ENCODE assay signal across 22 cellular contexts in genomic region chr12:71718611-71719010, GRCh38. TPM values are rescaled to one million over a fixed set of nuclear protein-coding genes. Genes with fewer than 3 reads are reported as not detected.
DNase-seq lines count a peak whose midpoint lies in the region; ATAC-seq, FAIRE-seq and TF ChIP-seq lines count a peak whose summit lies in the region.
"Had no signal": no experiment of that assay in that cellular context is flagged by ENCODE, and none has a peak within 500 bp of the region (broad histone marks: within the 10 kb centered on the region; RNA-seq: fewer than 3 reads in every experiment).

No MANE protein-coding gene starts in this region.

- TF ChIP-seq EP300 in K562 (IDR thresholded peaks at IDR 0.05; ENCODE audit: low read length): no peak

- ATAC-seq in K562 (no peak), memory B cell (ENCODE audit: low read depth) (no peak), GM19395 (IDR thresholded peaks at IDR 0.05; ENCODE audit: unreplicated experiment) (no peak), GM21381 (IDR thresholded peaks at IDR 0.05; ENCODE audit: unreplicated experiment) (no peak)
- ATAC-seq: CD8-positive, alpha-beta T cell; GM23338 had no signal

- H3K79me2 ChIP-seq in PC-9 (ENCODE audit: low read depth) (no peaks in the 10 kb centered on the region), K562 (ENCODE audit: control insufficient read depth, insufficient read depth, low read length) (no peaks in the 10 kb centered on the region)

- FAIRE-seq in K562 (lab: Jason Lieb, UNC) (no peak), RCC 7860 (lab: Jason Lieb, UNC) (no peak)
- FAIRE-seq: A204.1, G401.6, GM12892 had no signal

- in situ Hi-C loops in K562 (cut with MboI): no loop called here

- H3K36me3 ChIP-seq in HEK293 (ENCODE audit: control insufficient read depth in 2 of 2, insufficient read depth in 1 of 2, low read length in 2 of 2) (no peaks in the 10 kb centered on the region), PC-9 (ENCODE audit: low read depth) (no peaks in the 10 kb centered on the region), K562 (ENCODE audit: control insufficient read depth, insufficient read depth, low read length) (no peaks in the 10 kb centered on the region)
- H3K36me3 ChIP-seq: BLaER1, HAP-1 had no signal

- H2AFZ ChIP-seq in PC-9 (no peak overlapping the region), K562 (ENCODE audit: low read depth, low read length) (peak overlapping the region; percentile 11; the same call in 1 of the 2 replicates)
- H2AFZ ChIP-seq: GM23338 had no signal

- DNase-seq in PC-9: no peak
- no peak for DNase-seq in K562 (ENCODE audit: extremely low read depth in 1 of 4, low spot score in 3 of 4)
- no peak for DNase-seq in memory B cell (ENCODE audit: low spot score in 2 of 2)
- DNase-seq in RCC 7860 (ENCODE audit: low spot score): no peak
- DNase-seq in posterior vena cava (ENCODE audit: low spot score): no peak
- DNase-seq: Caco-2; CD4-positive, CD25-positive, alpha-beta regulatory T cell; CD8-positive, alpha-beta T cell; DMS153; DND-41 had no signal

- peaks cover 4% of the 10 kb centered on the region for H3K36me3 Mint-ChIP-seq in memory B cell
- H3K36me3 Mint-ChIP-seq: CD4-positive, CD25-positive, alpha-beta regulatory T cell; CD8-positive, alpha-beta T cell had no signal

- H3K4me1 ChIP-seq in HEK293 (ENCODE audit: control insufficient read depth, insufficient read depth, low read length) (no peaks in the 10 kb centered on the region), PC-9 (replicated peaks; ENCODE audit: insufficient read depth) (peaks cover 32% of the 10 kb centered on the region), K562 (replicated peaks in 1 of 2; ENCODE audit: control insufficient read depth in 2 of 2, insufficient read depth in 2 of 2, low read length in 2 of 2) (peaks cover 0 to 9% of the 10 kb centered on the region in 2 experiments; a peak in 2 of 5 replicates)
- H3K4me1 ChIP-seq: BLaER1, Caco-2, HAP-1 had no signal

- H3K27me3 Mint-ChIP-seq in memory B cell: no peaks in the 10 kb centered on the region
- H3K27me3 Mint-ChIP-seq: B cell had no signal

- intact Hi-C loops in PC-9 (cut with micrococcal nuclease; ENCODE audit: unreplicated experiment): loop anchor here (10.0 kb wide), 1 partner anchor 1156 kb away; no protein-coding TSS in a partner anchor
- intact Hi-C loops in K562 (cut with micrococcal nuclease): no loop called here
- intact Hi-C loops in posterior vena cava (cut with DNase I): no loop called here

- H3K4me3 Mint-ChIP-seq in memory B cell: no peak overlapping the region
- H3K4me3 Mint-ChIP-seq: B cell; CD4-positive, CD25-positive, alpha-beta regulatory T cell; CD8-positive, alpha-beta T cell; GM23338 had no signal

- H3K4me1 Mint-ChIP-seq in memory B cell: no peaks in the 10 kb centered on the region
- H3K4me1 Mint-ChIP-seq: B cell; CD4-positive, CD25-positive, alpha-beta regulatory T cell; GM23338 had no signal

- POLR2A ChIA-PET in HEK293 (lab: Yijun Ruan, JAX): interaction anchor here (0.6 kb wide), 1 partner anchor 66 kb away, joined by 4 read pairs; no protein-coding TSS in a partner anchor
- POLR2A ChIA-PET in PC-9 (lab: Charles Lee; ENCODE audit: unreplicated experiment): no interaction called here
- POLR2A ChIA-PET in K562 (lab: Yijun Ruan, JAX): interaction anchor here (1.1 kb wide), 1 partner anchor 11 kb away, joined by 3 read pairs; no protein-coding TSS in a partner anchor

- CTCF ChIA-PET in HEK293 (lab: Yijun Ruan, JAX) (interaction anchor here (1.5 to 1.7 kb wide), 2 partner anchors 28 to 32 kb away, joined by 4 to 5 read pairs; no protein-coding TSS in a partner anchor), PC-9 (lab: Charles Lee) (no interaction called here), K562 (lab: Yijun Ruan, JAX; ENCODE audit: low intra/inter-chr PET ratio) (no interaction called here)

- H3K9me1 ChIP-seq in K562 (ENCODE audit: control insufficient read depth, insufficient read depth, low read length): no peaks in the 10 kb centered on the region

- no peaks in the 10 kb centered on the region for H4K20me1 ChIP-seq in PC-9 (ENCODE audit: insufficient read depth)
- H4K20me1 ChIP-seq in K562 (replicated peaks; ENCODE audit: control insufficient read depth, insufficient read depth, low read length): no peaks in the 10 kb centered on the region
- H4K20me1 ChIP-seq: BLaER1 had no signal

- H3K4me2 ChIP-seq in PC-9 (no peak overlapping the region), K562 (ENCODE audit: insufficient read depth, low read length) (no peak overlapping the region)
- H3K4me2 ChIP-seq: BLaER1, GM23338 had no signal

- H3K9me3 Mint-ChIP-seq in memory B cell: peaks cover 6% of the 10 kb centered on the region

- H3K9ac ChIP-seq in K562 (ENCODE audit: insufficient read depth in 1 of 2, low read depth in 2 of 2, low read length in 2 of 2): no peak overlapping the region
- H3K9ac ChIP-seq: BLaER1 had no signal

- H3K9me3 ChIP-seq in HEK293 (ENCODE audit: control insufficient read depth, insufficient read depth, low read depth, low read length) (no peaks in the 10 kb centered on the region), PC-9 (ENCODE audit: insufficient read depth, low read depth) (no peaks in the 10 kb centered on the region), K562 (replicated peaks; ENCODE audit: control insufficient read depth, insufficient read depth, low read depth, low read length) (no peaks in the 10 kb centered on the region)
- H3K9me3 ChIP-seq: Caco-2, HAP-1 had no signal

- H3K27ac ChIP-seq in HEK293 (ENCODE audit: extremely low read depth, low read depth, low read length): no peak overlapping the region
- H3K27ac ChIP-seq in PC-9: peak overlapping the region; percentile 61; the same call in 1 of the 2 replicates
- no peak overlapping the region for H3K27ac ChIP-seq in K562 (ENCODE audit: extremely low read depth, low read depth, low read length)
- H3K27ac ChIP-seq: 22Rv1, BLaER1, C4-2B had no signal

- TF ChIP-seq CTCF in HEK293 (tag by site-specific recombination; IDR thresholded peaks at IDR 0.05) (no peak), PC-9 (conservative IDR thresholded peaks at IDR 0.05) (no peak), K562 (IDR thresholded peaks at IDR 0.05 in 2 of 3, conservative IDR thresholded peaks at IDR 0.05 in 1 of 3; ENCODE audit: insufficient read depth in 2 of 3, low read depth in 1 of 3, low read length in 3 of 3) (no peak)

- peaks cover 21% of the 10 kb centered on the region for H3F3A ChIP-seq in PC-9 (ENCODE audit: insufficient read depth, low read depth)

- no peak overlapping the region for H3K4me3 ChIP-seq in HEK293 (ENCODE audit: low read depth, low read length)
- no peak overlapping the region for H3K4me3 ChIP-seq in PC-9
- no peak overlapping the region for H3K4me3 ChIP-seq in K562
- H3K4me3 ChIP-seq: BLaER1, GM23338, HAP-1 had no signal

- TF ChIP-seq POLR2A in K562 (conservative IDR thresholded peaks at IDR 0.05): no peak

- H3K9me2 ChIP-seq in PC-9 (ENCODE audit: insufficient read depth): no peaks in the 10 kb centered on the region

- no TSS peak for BruUV-seq in PC-9 (replicated peaks; lab: Mats Ljungman, UMichigan)
- no TSS peak for BruUV-seq in K562 (replicated peaks; lab: Mats Ljungman, UMichigan)

- no peak for TF ChIP-seq RAD21 in K562 (CRISPR knock-in tag; conservative IDR thresholded peaks at IDR 0.05 in 1 of 2, IDR thresholded peaks at IDR 0.05 in 1 of 2)

- peak overlapping the region; percentile 23 for H3K27ac Mint-ChIP-seq in memory B cell
- H3K27ac Mint-ChIP-seq: B cell; CD4-positive, CD25-positive, alpha-beta regulatory T cell; CD8-positive, alpha-beta T cell; GM23338 had no signal

- no peaks in the 10 kb centered on the region for H3K27me3 ChIP-seq in PC-9 (ENCODE audit: insufficient read depth, low read depth)
- no peaks in the 10 kb centered on the region for H3K27me3 ChIP-seq in K562 (ENCODE audit: control insufficient read depth in 2 of 2, insufficient read depth in 2 of 2, low read length in 2 of 2)
- H3K27me3 ChIP-seq: BLaER1 had no signal

RNA-seq across cellular contexts. Expression of gene TMEM19, which starts 32.7 kb away (rescaled TPM):
- total RNA-seq in PC-9 (2021) (17.3 and 39.5 TPM in 2 replicates), K562 (2014; rRNA removed) (11.5 and 12.4 TPM in 2 replicates), K562 (2014; rRNA removed; fragmentation: Illumina TruSeq; extraction: Trizol) (17.2 and 20.6 TPM in 2 replicates), K562 (2015; rRNA removed; fragmentation: Illumina TruSeq; extraction: Trizol) (20.7 and 24.2 TPM in 2 replicates), K562 (2021) (14.1 and 15.7 TPM in 2 replicates), posterior vena cava (10 to 100 TPM; 12.9 to 14.1 TPM)
- total RNA-seq in K562 (2011; cell fraction: chromatin; rRNA removed; ENCODE audit: low replicate concordance): 14.9 and 22.9 TPM in 2 replicates
- 20.0 and 30.4 TPM in 2 replicates for total RNA-seq in K562 (2011; cell fraction: nucleolus; rRNA removed)
- 22.7 and 25.7 TPM in 2 replicates for total RNA-seq in K562 (2011; cell fraction: nucleoplasm; rRNA removed)
- polyA plus RNA-seq in K562 (2011; rRNA removed) (15.8 and 20.7 TPM in 2 replicates), K562 (2014; fragmentation: Illumina TruSeq; extraction: Trizol) (8.2 and 8.8 TPM in 2 replicates), K562 (2014; fragmentation: Nextera tagmentation; extraction: Ambion mirVana) (10 to 100 TPM; 17.8 to 18.4 TPM), K562 (2014; rRNA removed) (10.5 and 15.5 TPM in 2 replicates)
- polyA plus RNA-seq in K562 (2011; cell fraction: cytosol; rRNA removed): 6.9 and 18.4 TPM in 2 replicates
- polyA plus RNA-seq in K562 (2011; cell fraction: nucleus; rRNA removed): 4.9 and 11.2 TPM in 2 replicates
- 9.6 and 13.6 TPM in 2 replicates for polyA plus RNA-seq in K562 (2012)
- 41.7 and 52.2 TPM in 2 replicates for polyA minus RNA-seq in K562 (2011; rRNA and poly(A)+ RNA removed)
- 6.5 and 15.3 TPM in 2 replicates for polyA minus RNA-seq in K562 (2011; cell fraction: cytosol; rRNA and poly(A)+ RNA removed)
- polyA minus RNA-seq in K562 (2011; cell fraction: nucleus; rRNA and poly(A)+ RNA removed): 7.4 and 10.6 TPM in 2 replicates

RNA-seq across cellular contexts. Expression of gene RAB21, which starts 36.1 kb away (rescaled TPM):
- total RNA-seq in PC-9 (2021) (37.6 and 47.2 TPM in 2 replicates), K562 (2014; rRNA removed) (10.1 and 10.2 TPM in 2 replicates), K562 (2014; rRNA removed; fragmentation: Illumina TruSeq; extraction: Trizol) (45.6 and 53.7 TPM in 2 replicates), K562 (2015; rRNA removed; fragmentation: Illumina TruSeq; extraction: Trizol) (42.6 and 44.4 TPM in 2 replicates), K562 (2021) (34.7 and 40.2 TPM in 2 replicates), posterior vena cava (100 to 1,000 TPM in 1 of 2 donors, 10 to 100 TPM in 1; 90.8 to 103 TPM)
- total RNA-seq in K562 (2011; cell fraction: chromatin; rRNA removed; ENCODE audit: low replicate concordance): 3.7 and 24.2 TPM in 2 replicates
- total RNA-seq in K562 (2011; cell fraction: nucleolus; rRNA removed): 2.3 and 2.8 TPM in 2 replicates
- 4.5 and 9.6 TPM in 2 replicates for total RNA-seq in K562 (2011; cell fraction: nucleoplasm; rRNA removed)
- polyA plus RNA-seq in K562 (2011; rRNA removed) (8.2 and 13.5 TPM in 2 replicates), K562 (2014; fragmentation: Illumina TruSeq; extraction: Trizol) (30.5 and 35.8 TPM in 2 replicates), K562 (2014; fragmentation: Nextera tagmentation; extraction: Ambion mirVana) (1 to 10 TPM; 5.3 to 8.2 TPM), K562 (2014; rRNA removed) (16.3 and 19.6 TPM in 2 replicates)
- 0.79 and 1.6 TPM in 2 replicates for polyA plus RNA-seq in K562 (2011; cell fraction: cytosol; rRNA removed)
- 1.5 and 3.3 TPM in 2 replicates for polyA plus RNA-seq in K562 (2011; cell fraction: nucleus; rRNA removed)
- polyA plus RNA-seq in K562 (2012): 20.7 and 30.1 TPM in 2 replicates
- polyA minus RNA-seq in K562 (2011; rRNA and poly(A)+ RNA removed): 23.0 and 25.7 TPM in 2 replicates
- 6.7 and 9.8 TPM in 2 replicates for polyA minus RNA-seq in K562 (2011; cell fraction: cytosol; rRNA and poly(A)+ RNA removed)
- 3.2 and 5.6 TPM in 2 replicates for polyA minus RNA-seq in K562 (2011; cell fraction: nucleus; rRNA and poly(A)+ RNA removed)

RNA-seq across cellular contexts. Expression of gene THAP2, which starts 54.5 kb away (rescaled TPM):
- 4.0 and 7.0 TPM in 2 replicates for total RNA-seq in PC-9 (2021)
- total RNA-seq in K562 (2011; cell fraction: chromatin; rRNA removed; ENCODE audit: low replicate concordance): 8.2 and 11.8 TPM in 2 replicates
- 5.0 TPM in 2 replicates for total RNA-seq in K562 (2011; cell fraction: nucleolus; rRNA removed)
- 9.3 and 13.7 TPM in 2 replicates for total RNA-seq in K562 (2011; cell fraction: nucleoplasm; rRNA removed)
- 1.8 and 3.2 TPM in 2 replicates for total RNA-seq in K562 (2014; rRNA removed)
- 6.4 and 8.1 TPM in 2 replicates for total RNA-seq in K562 (2014; rRNA removed; fragmentation: Illumina TruSeq; extraction: Trizol)
- total RNA-seq in K562 (2015; rRNA removed; fragmentation: Illumina TruSeq; extraction: Trizol): 6.2 and 7.3 TPM in 2 replicates
- total RNA-seq in K562 (2021): 4.0 and 5.7 TPM in 2 replicates
- polyA plus RNA-seq in K562 (2011; rRNA removed): 7.3 and 8.0 TPM in 2 replicates
- polyA plus RNA-seq in K562 (2011; cell fraction: cytosol; rRNA removed): 0.83 and 2.1 TPM in 2 replicates
- 5.1 and 5.5 TPM in 2 replicates for polyA plus RNA-seq in K562 (2011; cell fraction: nucleus; rRNA removed)
- polyA plus RNA-seq in K562 (2012): 3.6 and 4.9 TPM in 2 replicates
- 6.0 and 6.8 TPM in 2 replicates for polyA plus RNA-seq in K562 (2014; fragmentation: Illumina TruSeq; extraction: Trizol)
- polyA plus RNA-seq in K562 (2014; fragmentation: Nextera tagmentation; extraction: Ambion mirVana): 10 to 100 TPM; 16.8 to 18.9 TPM
- polyA plus RNA-seq in K562 (2014; rRNA removed): 5.6 and 8.4 TPM in 2 replicates
- 3.1 and 5.8 TPM in 2 replicates for polyA minus RNA-seq in K562 (2011; rRNA and poly(A)+ RNA removed)
- 0.55 and 1.1 TPM in 2 replicates for polyA minus RNA-seq in K562 (2011; cell fraction: cytosol; rRNA and poly(A)+ RNA removed)
- polyA minus RNA-seq in K562 (2011; cell fraction: nucleus; rRNA and poly(A)+ RNA removed): 6.7 and 14.9 TPM in 2 replicates
- total RNA-seq in posterior vena cava: 1 to 10 TPM; 3.9 to 4.0 TPM

RNA-seq across cellular contexts. Expression of gene ZFC3H1, which starts 55.0 kb away (rescaled TPM):
- total RNA-seq in PC-9 (2021) (47.4 and 53.4 TPM in 2 replicates), K562 (2014; rRNA removed) (19.4 and 20.9 TPM in 2 replicates), K562 (2014; rRNA removed; fragmentation: Illumina TruSeq; extraction: Trizol) (21.5 and 21.7 TPM in 2 replicates), K562 (2015; rRNA removed; fragmentation: Illumina TruSeq; extraction: Trizol) (20.8 and 22.1 TPM in 2 replicates), K562 (2021) (30.4 and 35.8 TPM in 2 replicates), posterior vena cava (10 to 100 TPM; 47.2 to 47.9 TPM)
- total RNA-seq in K562 (2011; cell fraction: chromatin; rRNA removed; ENCODE audit: low replicate concordance): 104 and 486 TPM in 2 replicates
- 44.4 and 56.6 TPM in 2 replicates for total RNA-seq in K562 (2011; cell fraction: nucleolus; rRNA removed)
- total RNA-seq in K562 (2011; cell fraction: nucleoplasm; rRNA removed): 103 and 125 TPM in 2 replicates
- polyA plus RNA-seq in K562 (2011; rRNA removed) (80.5 and 89.5 TPM in 2 replicates), K562 (2014; fragmentation: Illumina TruSeq; extraction: Trizol) (43.5 and 74.9 TPM in 2 replicates), K562 (2014; fragmentation: Nextera tagmentation; extraction: Ambion mirVana) (10 to 100 TPM; 14.8 to 16.7 TPM), K562 (2014; rRNA removed) (57.6 and 63.2 TPM in 2 replicates)
- polyA plus RNA-seq in K562 (2011; cell fraction: cytosol; rRNA removed): 11.3 and 34.8 TPM in 2 replicates
- 133 and 257 TPM in 2 replicates for polyA plus RNA-seq in K562 (2011; cell fraction: nucleus; rRNA removed)
- 18.2 and 37.0 TPM in 2 replicates for polyA plus RNA-seq in K562 (2012)
- 49.3 and 70.4 TPM in 2 replicates for polyA minus RNA-seq in K562 (2011; rRNA and poly(A)+ RNA removed)
- 16.2 and 21.0 TPM in 2 replicates for polyA minus RNA-seq in K562 (2011; cell fraction: cytosol; rRNA and poly(A)+ RNA removed)
- 82.8 and 167 TPM in 2 replicates for polyA minus RNA-seq in K562 (2011; cell fraction: nucleus; rRNA and poly(A)+ RNA removed)

Comparison
In these comparisons a context has a peak if more than half of its experiments do, and no peak if none do; other contexts are left out.
1. Of the 44 proteins assayed by ChIP-seq in both K562 and HEK293: peak only in K562: none; only in HEK293: ATF2; in both: none; in neither: 43.